2 cellular contexts compared by ENCODE assay signal in the genomic region with DNA sequence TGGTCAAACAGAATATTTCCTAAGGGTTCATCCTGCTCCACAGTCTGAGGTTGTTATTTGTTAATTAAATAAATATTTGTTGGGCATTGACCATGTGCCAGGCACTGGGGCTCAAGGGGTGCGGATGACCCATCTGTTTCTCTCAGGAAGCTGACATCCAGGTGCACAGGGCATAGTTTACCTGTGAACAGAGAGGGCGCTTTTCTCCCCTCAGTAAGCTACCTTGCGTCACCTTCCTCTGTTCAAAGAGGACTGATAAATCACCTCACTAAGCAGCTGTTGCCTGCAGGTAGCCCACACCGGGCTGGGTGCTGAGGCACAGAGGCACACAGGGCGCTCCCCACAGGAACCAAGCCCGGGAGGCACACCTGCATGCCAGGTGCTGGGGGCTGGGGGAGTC.
TF ChIP-seq lines count a peak whose summit lies in the region.

No MANE protein-coding gene starts in this region.

TF ChIP-seq in H1, 55 proteins besides CTCF, POLR2A, EP300 and RAD21:
- TF ChIP-seq, protein P1, sequence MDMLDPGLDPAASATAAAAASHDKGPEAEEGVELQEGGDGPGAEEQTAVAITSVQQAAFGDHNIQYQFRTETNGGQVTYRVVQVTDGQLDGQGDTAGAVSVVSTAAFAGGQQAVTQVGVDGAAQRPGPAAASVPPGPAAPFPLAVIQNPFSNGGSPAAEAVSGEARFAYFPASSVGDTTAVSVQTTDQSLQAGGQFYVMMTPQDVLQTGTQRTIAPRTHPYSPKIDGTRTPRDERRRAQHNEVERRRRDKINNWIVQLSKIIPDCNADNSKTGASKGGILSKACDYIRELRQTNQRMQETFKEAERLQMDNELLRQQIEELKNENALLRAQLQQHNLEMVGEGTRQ (IDR thresholded peaks at IDR 0.05; ENCODE audit: low read length), result no peak
- TF ChIP-seq CHD1 (IDR thresholded peaks at IDR 0.05; ENCODE audit: low read depth, low read length), result no peak
- no peak for TF ChIP-seq MAFK (IDR thresholded peaks at IDR 0.05; ENCODE audit: low read depth, low read length)
- TF ChIP-seq TBP (IDR thresholded peaks at IDR 0.05; ENCODE audit: low read depth, low read length), result no peak
- TF ChIP-seq HDAC6 (IDR thresholded peaks at IDR 0.05; ENCODE audit: low read depth, low read length), result no peak
- TF ChIP-seq TCF12 (IDR thresholded peaks at IDR 0.05; ENCODE audit: low read depth, low read length), result 0 out of 2 replicates have a peak, but pooled peaks have one; percentile 32
- no peak for TF ChIP-seq SP2 (IDR thresholded peaks at IDR 0.05; ENCODE audit: low read length)
- TF ChIP-seq POU5F1 (IDR thresholded peaks at IDR 0.05; ENCODE audit: low read depth, low read length), result no peak
- TF ChIP-seq PHF8 (conservative IDR thresholded peaks at IDR 0.05; ENCODE audit: low read depth, low read length), result no peak
- TF ChIP-seq NRF1 (IDR thresholded peaks at IDR 0.05; ENCODE audit: low read depth, low read length), result no peak
- TF ChIP-seq SUZ12 (IDR thresholded peaks at IDR 0.05; ENCODE audit: low read length), result no peak
- TF ChIP-seq SAP30 (IDR thresholded peaks at IDR 0.05; ENCODE audit: insufficient read depth, insufficient replicate concordance, low read length), result no peak
- peak; percentile 76 for TF ChIP-seq CEBPB (IDR thresholded peaks at IDR 0.05; ENCODE audit: low read depth, low read length)
- no peak for TF ChIP-seq SIX5 (IDR thresholded peaks at IDR 0.05; ENCODE audit: low read depth, low read length)
TF ChIP-seq in H1: peak in this region for 2.

TF ChIP-seq in GM12891, 5 proteins besides CTCF, POLR2A, EP300 and RAD21:
- no peak for TF ChIP-seq POLR2AphosphoS5 (IDR thresholded peaks at IDR 0.05; ENCODE audit: low read depth, low read length)
- TF ChIP-seq PAX5 (IDR thresholded peaks at IDR 0.05; ENCODE audit: insufficient read depth, low read length, severe bottlenecking), result no peak
- no peak for TF ChIP-seq TAF1 (IDR thresholded peaks at IDR 0.05; ENCODE audit: low read depth, low read length)
- no peak for TF ChIP-seq SPI1 (IDR thresholded peaks at IDR 0.05; ENCODE audit: low read depth, low read length)
- TF ChIP-seq POU2F2 (IDR thresholded peaks at IDR 0.05; ENCODE audit: low read depth, low read length), result no peak
